16 cellular contexts compared by ENCODE assay signal in genomic region chr7:7816816-7817536, GRCh38.
DNase-seq lines count a peak whose midpoint lies in the region; ATAC-seq, FAIRE-seq and TF ChIP-seq lines count a peak whose summit lies in the region.
"Had no signal": no experiment of that assay in that cellular context is flagged by ENCODE, and none has a peak within 500 bp of the region (broad histone marks: within the 10 kb centered on the region; RNA-seq: fewer than 3 reads in every experiment).

No MANE protein-coding gene starts in this region.

- H3K27me3 Mint-ChIP-seq in IgD-negative memory B cell, result no peaks in the 10 kb centered on the region
- no peaks in the 10 kb centered on the region for H3K27me3 Mint-ChIP-seq in activated T-cell treated with anti-CD3 and anti-CD28 coated beads, Interleukin-2, amount 50 U/mL, for 24 hours

- peaks cover 2 to 14% (median 9%) of the 10 kb centered on the region in 3 donors for H3K9me3 Mint-ChIP-seq in IgD-negative memory B cell
- H3K9me3 Mint-ChIP-seq in activated T-cell treated with anti-CD3 and anti-CD28 coated beads, Interleukin-2, amount 50 U/mL, for 24 hours, result no peaks in the 10 kb centered on the region

- H3K27me3 ChIP-seq in GM12878 (replicated peaks in 1 of 2; ENCODE audit: control insufficient read depth in 2 of 2, insufficient read depth in 2 of 2, low read length in 1 of 2), result no peaks in the 10 kb centered on the region
- H3K27me3 ChIP-seq in sigmoid colon, result no peaks in the 10 kb centered on the region
- H3K27me3 ChIP-seq: tibial artery had no signal

- H3K27ac ChIP-seq in GM12878 (ENCODE audit: control insufficient read depth, insufficient read depth), result peak overlapping the region; percentile 67; the same call in 1 of the 2 replicates
- H3K27ac ChIP-seq in sigmoid colon, result no peak overlapping the region
- H3K27ac ChIP-seq: GM23248, parathyroid adenoma, RWPE1, tibial artery had no signal

- no peak overlapping the region for H3K9ac ChIP-seq in GM12878 (ENCODE audit: control insufficient read depth, insufficient read depth, low read length)
- H3K9ac ChIP-seq: GM23248, parathyroid adenoma had no signal

- SMC1A ChIA-PET in GM12878 (lab: Charles Lee; ENCODE audit: uncharacterized antibody, unreplicated experiment), result interaction anchor here (0.8 to 7.4 kb wide), 18 partner anchors 8 to 382 kb away, joined by 3 to 43 read pairs (median 4); partner anchors contain the start of genes RPA3 and UMAD1

- H3K36me3 ChIP-seq in GM12878 (ENCODE audit: control insufficient read depth in 2 of 2, insufficient read depth in 2 of 2, low read length in 1 of 2) (no peaks in the 10 kb centered on the region), sigmoid colon (no peaks in the 10 kb centered on the region)
- H3K36me3 ChIP-seq: tibial artery had no signal

- TF ChIP-seq POLR2A in GM12878 (IDR thresholded peaks at IDR 0.05; ENCODE audit: low read depth, low read length), result no peak
- no peak for TF ChIP-seq POLR2A in sigmoid colon (IDR thresholded peaks at IDR 0.05)

- TF ChIP-seq CTCF in GM12878 (IDR thresholded peaks at IDR 0.05 in 2 of 3, conservative IDR thresholded peaks at IDR 0.05 in 1 of 3; ENCODE audit: control insufficient read depth in 2 of 3, extremely low read depth in 1 of 3, insufficient read depth in 1 of 3, low read depth in 3 of 3, low read length in 3 of 3) (no peak), sigmoid colon (IDR thresholded peaks at IDR 0.05) (no peak)

- no peaks in the 10 kb centered on the region for H4K20me1 ChIP-seq in GM12878 (ENCODE audit: control insufficient read depth, insufficient read depth)

- in situ Hi-C loops in GM12878 (cut with MboI), result no loop called here

- peaks cover 12% of the 10 kb centered on the region for H3K36me3 Mint-ChIP-seq in IgD-negative memory B cell
- H3K36me3 Mint-ChIP-seq in activated T-cell treated with anti-CD3 and anti-CD28 coated beads, Interleukin-2, amount 50 U/mL, for 24 hours (ENCODE audit: low read depth), result peaks cover 23% of the 10 kb centered on the region

- peak overlapping the region; percentile 32; the same call in 1 of the 2 replicates for H3K4me3 ChIP-seq in GM12878
- H3K4me3 ChIP-seq in sigmoid colon, result no peak overlapping the region
- H3K4me3 ChIP-seq: GM23248, tibial artery had no signal

- ATAC-seq in GM12878 (peak; percentile 32), GM19395 (IDR thresholded peaks at IDR 0.05; ENCODE audit: unreplicated experiment) (no peak)

- H3K4me2 ChIP-seq in GM12878 (ENCODE audit: control insufficient read depth, insufficient read depth), result peak overlapping the region; percentile 88

- H3K4me1 ChIP-seq in GM12878 (ENCODE audit: control insufficient read depth, insufficient read depth, low read length), result peaks cover 50% of the 10 kb centered on the region
- peaks cover 0 to 12% (median 5%) of the 10 kb centered on the region in 4 donors for H3K4me1 ChIP-seq in sigmoid colon
- H3K4me1 ChIP-seq: parathyroid adenoma, tibial artery had no signal

- CTCF ChIA-PET in GM12878 (lab: Yijun Ruan, JAX), result interaction anchor here (1.0 to 1.4 kb wide), 2 partner anchors 103 to 135 kb away, joined by 3 to 4 read pairs; no protein-coding TSS in a partner anchor

- POLR2A ChIA-PET in GM12878 (lab: Charles Lee), result interaction anchor here (1.1 to 2.9 kb wide), 3 partner anchors 44 to 150 kb away, joined by 4 to 10 read pairs (median 6); partner anchors contain the start of gene GLCCI1

- no peak for TF ChIP-seq RAD21 in GM12878 (IDR thresholded peaks at IDR 0.05; ENCODE audit: insufficient read depth, low read depth, low read length)

- no peaks in the 10 kb centered on the region for H3K79me2 ChIP-seq in GM12878 (ENCODE audit: control insufficient read depth, insufficient read depth, low read length)
- H3K79me2 ChIP-seq: parathyroid adenoma had no signal

- H3K4me3 Mint-ChIP-seq in IgD-negative memory B cell, result peak overlapping the region; percentile 54 to 89 (median 78)
- no peak overlapping the region for H3K4me3 Mint-ChIP-seq in activated T-cell treated with anti-CD3 and anti-CD28 coated beads, Interleukin-2, amount 50 U/mL, for 24 hours

- DNase-seq in stimulated activated CD4-positive, alpha-beta T cell treated with anti-CD3 and anti-CD28 coated beads, Interleukin-1b, Interleukin-23, amount 100 ng/mL, for 48 hours, result peak; percentile 24
- DNase-seq in stimulated activated CD4-positive, alpha-beta T cell treated with anti-CD3 and anti-CD28 coated beads, Interleukin-4, amount 100 ng/mL, for 4 hours, result no peak
- DNase-seq in GM12878 (ENCODE audit: low read depth, low spot score) (no peak), sigmoid colon (no peak), SK-N-DZ (ENCODE audit: low spot score) (no peak)
- no peak for DNase-seq in activated T-cell treated with anti-CD3 and anti-CD28 coated beads, Interleukin-2, amount 50 U/mL, for 24 hours
- DNase-seq: GM23248; NCI-H1436 treated with DMSO at 0.1 percent for 48 hours; NCI-H510A treated with DMSO at 0.1 percent for 48 hours; stimulated activated CD4-positive, alpha-beta T cell treated with anti-CD3 and anti-CD28 coated beads, Interleukin-12 subunit alpha, Interleukin-12 subunit beta, amount 100 ng/mL, for 4 hours; tibial artery had no signal

- WGBS in GM12878 (ENCODE audit: insufficient coverage, insufficient replicate concordance, low lambda C conversion rate, missing lambda C conversion rate), result 74% methylated on average over 7 of the region's 7 CpGs
- WGBS in sigmoid colon, 2 donors, result 75 to 79% methylated on average over 7 of the region's 7 CpGs

- peaks cover 42 to 66% (median 51%) of the 10 kb centered on the region in 3 donors for H3K4me1 Mint-ChIP-seq in IgD-negative memory B cell
- peaks cover 41% of the 10 kb centered on the region for H3K4me1 Mint-ChIP-seq in activated T-cell treated with anti-CD3 and anti-CD28 coated beads, Interleukin-2, amount 50 U/mL, for 24 hours (ENCODE audit: low read depth)

- no peak for FAIRE-seq in GM12878 (lab: Jason Lieb, UNC)
- FAIRE-seq: frontal cortex had no signal

- RAD21 ChIA-PET in GM12878 (lab: Charles Lee; ENCODE audit: unreplicated experiment), result interaction anchor here (1.0 to 7.7 kb wide), 12 partner anchors 41 to 374 kb away, joined by 3 to 56 read pairs (median 4); partner anchors contain the start of gene GLCCI1

- no peak overlapping the region for H2AFZ ChIP-seq in GM12878 (ENCODE audit: control insufficient read depth, low read depth, low read length)
- H2AFZ ChIP-seq: GM23248, parathyroid adenoma had no signal

- no TSS peak for BruUV-seq in GM12878 (replicated peaks; lab: Mats Ljungman, UMichigan)

- H3K9me3 ChIP-seq in GM12878 (replicated peaks; ENCODE audit: control insufficient read depth, insufficient read depth, low read length), result peaks cover 8% of the 10 kb centered on the region; the same call in 2 of the 3 replicates
- H3K9me3 ChIP-seq in sigmoid colon, result no peaks in the 10 kb centered on the region
- H3K9me3 ChIP-seq: tibial artery had no signal

- TF ChIP-seq EP300 in GM12878 (IDR thresholded peaks at IDR 0.05; ENCODE audit: borderline replicate concordance in 1 of 2, control insufficient read depth in 1 of 2, low read depth in 2 of 2, low read length in 2 of 2) (no peak; a peak in 1 of 4 replicates), sigmoid colon (IDR thresholded peaks at IDR 0.05) (no peak)

- peak overlapping the region; percentile 67 to 96 (median 90) for H3K27ac Mint-ChIP-seq in IgD-negative memory B cell
- no peak overlapping the region for H3K27ac Mint-ChIP-seq in activated T-cell treated with anti-CD3 and anti-CD28 coated beads, Interleukin-2, amount 50 U/mL, for 24 hours

- intact Hi-C loops in GM12878 (cut with micrococcal nuclease; ENCODE audit: unreplicated experiment) (loop anchor here (2.0 to 5.0 kb wide), 5 partner anchors 52 to 400 kb away; partner anchors contain the start of gene MIOS), sigmoid colon (cut with DNase I) (no loop called here)

TF ChIP-seq in GM12878, 131 proteins besides CTCF, POLR2A, EP300 and RAD21 (continues in another document):
- TF ChIP-seq PAX5 (IDR thresholded peaks at IDR 0.05; ENCODE audit: borderline replicate concordance, low read depth, low read length) (0 out of 2 replicates have a peak, but pooled peaks have one; percentile 10), MEF2B (IDR thresholded peaks at IDR 0.05; ENCODE audit: partially characterized antibody, poor library complexity, severe bottlenecking) (peak; percentile 38), MEF2A (IDR thresholded peaks at IDR 0.05; ENCODE audit: insufficient read depth, low read depth, low read length) (peak; percentile 78), IKZF2 (IDR thresholded peaks at IDR 0.05) (peak; percentile 58 to 77), CBX5 (IDR thresholded peaks at IDR 0.05; ENCODE audit: low read depth) (0 out of 2 replicates have a peak, but pooled peaks have one; percentile 15), CHD4 (IDR thresholded peaks at IDR 0.05) (no peak), DPF2 (IDR thresholded peaks at IDR 0.05) (peak; percentile 76), TARDBP (IDR thresholded peaks at IDR 0.05; ENCODE audit: borderline replicate concordance) (no peak), IKZF1 (conservative IDR thresholded peaks at IDR 0.05) (peak; percentile 35), TAF1 (IDR thresholded peaks at IDR 0.05; ENCODE audit: borderline replicate concordance, low read depth, low read length) (no peak), JUNB (IDR thresholded peaks at IDR 0.05) (peak; percentile 95), NR2F1 (conservative IDR thresholded peaks at IDR 0.05) (peak; percentile 57; the same call in 1 of the 2 replicates), BRCA1 (IDR thresholded peaks at IDR 0.05; ENCODE audit: low read depth, low read length) (no peak), CREM (IDR thresholded peaks at IDR 0.05; ENCODE audit: low read depth) (peak; percentile 80), HSF1 (IDR thresholded peaks at IDR 0.05; ENCODE audit: low read depth, low read length) (no peak), MTA2 (IDR thresholded peaks at IDR 0.05; ENCODE audit: low read depth) (peak; percentile 75), GATAD2B (conservative IDR thresholded peaks at IDR 0.05; ENCODE audit: low read depth) (no peak), JUND (IDR thresholded peaks at IDR 0.05; ENCODE audit: low read depth, low read length) (peak; percentile 24; the same call in 1 of the 2 replicates), GABPA (IDR thresholded peaks at IDR 0.05; ENCODE audit: low read depth) (peak; percentile 35; the same call in 1 of the 2 replicates)
